30 cellular contexts compared by ENCODE assay signal in the genomic region with DNA sequence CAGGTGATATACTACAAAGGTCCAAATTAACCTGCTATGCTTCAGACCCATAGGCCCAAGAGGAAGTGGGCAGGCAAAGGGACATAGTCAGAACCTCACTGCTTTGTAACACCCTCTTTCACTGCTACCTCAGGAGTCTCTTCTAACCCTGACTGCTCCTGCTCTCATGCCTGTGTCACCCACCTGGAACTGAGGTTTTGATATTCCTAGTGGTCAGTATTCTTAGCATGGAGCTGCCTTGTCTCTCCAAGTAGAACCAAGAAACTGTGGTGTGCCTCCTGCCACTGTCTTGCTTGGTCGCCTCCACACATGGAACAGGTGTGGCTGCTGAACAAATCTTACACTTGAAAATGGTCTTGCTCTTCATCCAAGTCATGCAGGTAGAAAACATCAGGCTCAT.
"Had no signal": no experiment of that assay in that cellular context is flagged by ENCODE, and none has a peak within 500 bp of the region (broad histone marks: within the 10 kb centered on the region; RNA-seq: fewer than 3 reads in every experiment).

No MANE protein-coding gene starts in this region.

- H3K27me3 ChIP-seq: heart left ventricle, neural progenitor cell, neutrophil, right atrium auricular region, right lobe of liver, stomach, testis, thyroid gland, transverse colon, upper lobe of left lung had no signal

- ATAC-seq: heart left ventricle, natural killer cell, psoas muscle, right lobe of liver had no signal

- H3K36me3 Mint-ChIP-seq: immature natural killer cell, mesothelial cell of epicardium, naive B cell, natural killer cell, neural progenitor cell had no signal

- FAIRE-seq: islet of Langerhans, kidney had no signal

- H3K4me1 ChIP-seq: heart left ventricle, left ventricle myocardium inferior, neural progenitor cell, parathyroid adenoma, psoas muscle, right atrium auricular region, right lobe of liver, stomach, testis, thyroid gland, upper lobe of left lung had no signal

- H3K27ac ChIP-seq: heart left ventricle, left ventricle myocardium inferior, neural progenitor cell, neutrophil, parathyroid adenoma, psoas muscle, right atrium auricular region, right lobe of liver, stomach, testis, thyroid gland, transverse colon, upper lobe of left lung had no signal

- DNase-seq: heart left ventricle; hypothalamus; immature natural killer cell; kidney; left ventricle myocardium inferior; mesendoderm; naive B cell; natural killer cell; nephron progenitor cell; occipital lobe; psoas muscle; right lobe of liver; stimulated activated CD4-positive, alpha-beta T cell treated with anti-CD3 and anti-CD28 coated beads, Interleukin-1b, Interleukin-23, amount 100 ng/mL, for 48 hours; stimulated activated CD4-positive, alpha-beta T cell treated with anti-CD3 and anti-CD28 coated beads, Interleukin-2, amount 100 ng/mL, for 48 hours; stimulated activated CD4-positive, alpha-beta T cell treated with anti-CD3 and anti-CD28 coated beads, Interleukin-4, amount 100 ng/mL, for 4 hours; stimulated activated CD8-positive, alpha-beta memory T cell treated with anti-CD3 and anti-CD28 coated beads, Interleukin-4, amount 100 ng/mL, for 48 hours; stimulated activated naive CD4-positive, alpha-beta T cell; stomach; testis; transverse colon; upper lobe of left lung had no signal

- H3K4me3 ChIP-seq: heart left ventricle, left ventricle myocardium inferior, lung, neural progenitor cell, psoas muscle, right atrium auricular region, right lobe of liver, smooth muscle cell, stomach, testis, thyroid gland, transverse colon, upper lobe of left lung had no signal

- H3K9me3 ChIP-seq: neutrophil, psoas muscle, right atrium auricular region, right lobe of liver, testis, thyroid gland, transverse colon, upper lobe of left lung had no signal

- H3K36me3 ChIP-seq: heart left ventricle, left ventricle myocardium inferior, neural progenitor cell, neutrophil, right atrium auricular region, right lobe of liver, stomach, thyroid gland, transverse colon, upper lobe of left lung had no signal

- H3K4me3 Mint-ChIP-seq: immature natural killer cell, mesothelial cell of epicardium, naive B cell, natural killer cell, nephron progenitor cell, neural progenitor cell had no signal

- H3K4me1 Mint-ChIP-seq: immature natural killer cell, naive B cell, natural killer cell, nephron progenitor cell, neural progenitor cell had no signal

- H3K27me3 Mint-ChIP-seq: naive B cell had no signal

- H3K27ac Mint-ChIP-seq: immature natural killer cell, mesothelial cell of epicardium, natural killer cell, nephron progenitor cell, neural progenitor cell had no signal
